Comparison of ENCODE assay signal across 14 cellular contexts in genomic region chr1:39825432-39825941, GRCh38. TPM values are rescaled to one million over a fixed set of nuclear protein-coding genes. Genes with fewer than 3 reads are reported as not detected.
DNase-seq lines count a peak whose midpoint lies in the region; ATAC-seq and TF ChIP-seq lines count a peak whose summit lies in the region.
"Had no signal": no experiment of that assay in that cellular context is flagged by ENCODE, and none has a peak within 500 bp of the region (broad histone marks: within the 10 kb centered on the region; RNA-seq: fewer than 3 reads in every experiment).

No MANE protein-coding gene starts in this region.

- peak; percentile 71 for ATAC-seq in GM18868 (IDR thresholded peaks at IDR 0.05; ENCODE audit: unreplicated experiment)

- DNase-seq in MV-4-11 (lab: John Stamatoyannopoulos, UW) (peak; percentile 96), transverse colon (peak; percentile 72), glutamatergic neuron (no peak), activated gamma-delta T cell treated with Interleukin-2 at 50 U/mL for 16 hours (no peak), KBM-7 (no peak)
- DNase-seq: activated naive CD4-positive, alpha-beta T cell treated with Interleukin-2 at 50 U/mL for 16 hours; DMS 273 treated with DMSO at 0.1 percent for 48 hours; GM23248; NCI-H2171 treated with DMSO at 0.1 percent for 48 hours; stimulated activated CD8-positive, alpha-beta memory T cell treated with anti-CD3 and anti-CD28 coated beads, Interleukin-4, amount 100 ng/mL, for 48 hours; SW 1271 had no signal

- H3K36me3 Mint-ChIP-seq in dendritic cell treated with granulocyte-macrophage colony-stimulating factor and Interleukin-4, amounts not matched to agents 40 ng/mL and 50 ng/mL, for 4 days (ENCODE audit: low read depth) = no peaks in the 10 kb centered on the region
- H3K36me3 Mint-ChIP-seq in glutamatergic neuron (ENCODE audit: unreplicated experiment) = no peaks in the 10 kb centered on the region

- H3K4me3 Mint-ChIP-seq in dendritic cell treated with granulocyte-macrophage colony-stimulating factor and Interleukin-4, amounts not matched to agents 40 ng/mL and 50 ng/mL, for 4 days = no peak overlapping the region
- no peak overlapping the region for H3K4me3 Mint-ChIP-seq in glutamatergic neuron (ENCODE audit: unreplicated experiment)

- WGBS in transverse colon (ENCODE audit: low coverage in 1 of 2), 2 donors = 54% methylated on average over 7 of the region's 7 CpGs; no CpG with 5 or more reads in 1 of the 2 donors

- intact Hi-C loops in dendritic cell treated with granulocyte-macrophage colony-stimulating factor and Interleukin-4, amounts not matched to agents 40 ng/mL and 50 ng/mL, for 4 days (cut with micrococcal nuclease) = no loop called here
- intact Hi-C loops in transverse colon (cut with DNase I; ENCODE audit: low total_unique reads) = no loop called here

- no peak for TF ChIP-seq EP300 in transverse colon (IDR thresholded peaks at IDR 0.05; ENCODE audit: low read depth)

- peak; percentile 37 for TF ChIP-seq POLR2A in transverse colon (IDR thresholded peaks at IDR 0.05)

- no peaks in the 10 kb centered on the region for H3K36me3 ChIP-seq in transverse colon

- peak overlapping the region; percentile 59 to 79 (median 76) for H3K27ac ChIP-seq in transverse colon
- H3K27ac ChIP-seq: GM23248 had no signal

- H3K4me1 Mint-ChIP-seq in dendritic cell treated with granulocyte-macrophage colony-stimulating factor and Interleukin-4, amounts not matched to agents 40 ng/mL and 50 ng/mL, for 4 days (ENCODE audit: low read depth) = peaks cover 54% of the 10 kb centered on the region
- peaks cover 5% of the 10 kb centered on the region for H3K4me1 Mint-ChIP-seq in glutamatergic neuron (ENCODE audit: low read depth, unreplicated experiment)

- TF ChIP-seq CTCF in transverse colon (IDR thresholded peaks at IDR 0.05) = no peak
- no peak for TF ChIP-seq CTCF in glutamatergic neuron (IDR thresholded peaks at IDR 0.05; ENCODE audit: partially characterized antibody, unreplicated experiment)

- H3K9me3 Mint-ChIP-seq in dendritic cell treated with granulocyte-macrophage colony-stimulating factor and Interleukin-4, amounts not matched to agents 40 ng/mL and 50 ng/mL, for 4 days = no peaks in the 10 kb centered on the region
- H3K9me3 Mint-ChIP-seq in glutamatergic neuron (ENCODE audit: unreplicated experiment) = peaks cover 2% of the 10 kb centered on the region

- H3K4me1 ChIP-seq in transverse colon = peaks cover 5 to 37% (median 23%) of the 10 kb centered on the region in 4 donors

- H3K27me3 ChIP-seq in transverse colon = no peaks in the 10 kb centered on the region

- in situ Hi-C loops in transverse colon (cut with MboI; ENCODE audit: low pct_ligation_motif_present in 1 of 4, low pct_unique_long_range_greater_than_20kb in 1 of 4, low sequenced_read_pairs in 3 of 4) (loop anchor here in 1 of 4 donors (10.0 kb wide), 1 partner anchor 59 kb away; the partner anchor contains the start of gene TRIT1), KBM-7 (cut with MboI; ENCODE audit: low pct_unique_long_range_greater_than_20kb, low sequenced_read_pairs) (no loop called here)

- H3K9me3 ChIP-seq in transverse colon = no peaks in the 10 kb centered on the region

- H3K4me3 ChIP-seq in transverse colon = no peak overlapping the region
- H3K4me3 ChIP-seq: GM23248 had no signal

- H3K27me3 Mint-ChIP-seq in dendritic cell treated with granulocyte-macrophage colony-stimulating factor and Interleukin-4, amounts not matched to agents 40 ng/mL and 50 ng/mL, for 4 days = peaks cover 4% of the 10 kb centered on the region
- no peaks in the 10 kb centered on the region for H3K27me3 Mint-ChIP-seq in glutamatergic neuron (ENCODE audit: unreplicated experiment)

- H3K27ac Mint-ChIP-seq in dendritic cell treated with granulocyte-macrophage colony-stimulating factor and Interleukin-4, amounts not matched to agents 40 ng/mL and 50 ng/mL, for 4 days = peak overlapping the region; percentile 83
- no peak overlapping the region for H3K27ac Mint-ChIP-seq in glutamatergic neuron (ENCODE audit: unreplicated experiment)

RNA-seq across cellular contexts. Expression of gene BMP8B, which starts 36.8 kb away (rescaled TPM):
- total RNA-seq in transverse colon (10 to 100 TPM in 3 of 4 donors, 1 to 10 TPM in 1; 1.2 to 27.2 (median 17.4) TPM), glutamatergic neuron (ENCODE audit: unreplicated experiment) (0.12 TPM)
- total RNA-seq: GM23248 had no signal

RNA-seq across cellular contexts. Expression of gene OXCT2, which starts 54.3 kb away (rescaled TPM):
- total RNA-seq in transverse colon (10 to 100 TPM in 1 of 4 donors, 1 to 10 TPM in 2, under 1 TPM in 1; 0.40 to 10.8 (median 6.2) TPM), glutamatergic neuron (ENCODE audit: unreplicated experiment) (0.37 TPM)
- total RNA-seq: chondrocyte had no signal

RNA-seq across cellular contexts. Expression of gene TRIT1, which starts 57.8 kb away (rescaled TPM):
- 10 to 100 TPM; 16.8 to 35.4 (median 19.2) TPM for total RNA-seq in transverse colon
- 35.5 TPM for total RNA-seq in glutamatergic neuron (ENCODE audit: unreplicated experiment)

Comparison
In these comparisons a context has a peak if more than half of its experiments do, and no peak if none do; other contexts are left out.
1. DNase-seq: peak in MV-4-11 (single experiment) and transverse colon (single experiment); none in glutamatergic neuron (single experiment), activated gamma-delta T cell treated with Interleukin-2 at 50 U/mL for 16 hours (single experiment) and KBM-7 (single experiment).